Comparison of ENCODE assay signal across 10 cellular contexts in the genomic region with DNA sequence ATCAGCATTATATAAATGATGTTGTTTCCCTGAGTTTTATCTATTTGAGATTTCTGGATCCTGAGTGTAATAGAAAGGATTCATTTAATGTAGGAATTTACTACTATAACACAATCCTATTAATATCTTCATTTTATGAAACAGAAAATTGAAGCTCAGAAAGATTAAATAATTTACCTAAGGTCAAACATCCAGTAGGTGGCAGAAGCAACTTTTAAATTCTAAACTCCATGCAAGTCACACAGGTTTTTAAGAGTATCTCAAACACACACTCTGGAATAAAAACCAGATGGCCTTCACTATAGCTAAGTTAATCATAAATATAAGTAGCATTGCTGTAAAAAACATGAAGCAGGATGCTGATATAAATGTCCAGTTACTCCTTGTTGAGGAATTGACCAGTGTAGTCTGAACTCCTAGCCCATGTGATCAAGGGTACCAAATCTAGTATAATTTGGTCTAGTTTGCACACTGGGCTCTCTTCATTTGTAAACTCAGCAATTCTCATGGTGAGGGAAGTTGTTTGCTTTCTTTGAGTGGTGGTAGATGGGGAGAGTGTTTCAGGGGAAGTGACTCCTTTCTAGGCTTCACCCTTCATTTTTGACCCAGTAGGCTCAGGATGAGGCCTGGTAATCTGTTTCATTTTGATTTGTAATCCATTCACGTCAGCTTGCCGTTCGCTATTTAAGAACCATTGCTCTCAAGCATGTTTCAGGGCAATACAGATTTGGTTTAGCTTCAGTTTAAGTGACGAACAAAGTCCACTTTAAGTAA. TPM values are rescaled to one million over a fixed set of nuclear protein-coding genes. Genes with fewer than 3 reads are reported as not detected.
DNase-seq lines count a peak whose midpoint lies in the region; ATAC-seq and TF ChIP-seq lines count a peak whose summit lies in the region.
"Had no signal": no experiment of that assay in that cellular context is flagged by ENCODE, and none has a peak within 500 bp of the region (broad histone marks: within the 10 kb centered on the region; RNA-seq: fewer than 3 reads in every experiment).

No MANE protein-coding gene starts in this region.

- no peaks in the 10 kb centered on the region for H3K36me3 ChIP-seq in SK-N-MC (ENCODE audit: insufficient read depth, low read length)
- no peaks in the 10 kb centered on the region for H3K36me3 ChIP-seq in smooth muscle cell (ENCODE audit: low read depth)

- no peaks in the 10 kb centered on the region for H3F3A ChIP-seq in smooth muscle cell (ENCODE audit: low read depth)

- peak overlapping the region; percentile 41 for H2AFZ ChIP-seq in smooth muscle cell (ENCODE audit: low read depth)

- DNase-seq in HFF-Myc (ENCODE audit: extremely low read depth, low read depth) = peak; percentile 61
- peak; percentile 45 for DNase-seq in SK-N-MC (ENCODE audit: low read depth, low spot score)
- peak; percentile 5 for DNase-seq in foreskin melanocyte
- DNase-seq in smooth muscle cell (lab: John Stamatoyannopoulos, UW; ENCODE audit: unreplicated experiment) = no peak
- no peak for DNase-seq in CD1c-positive myeloid dendritic cell (ENCODE audit: extremely low spot score)

- TF ChIP-seq CTCF in HFF-Myc (IDR thresholded peaks at IDR 0.05; ENCODE audit: low read depth, low read length, missing control alignments) = no peak
- peak; percentile 40 for TF ChIP-seq CTCF in smooth muscle cell (IDR thresholded peaks at IDR 0.05; ENCODE audit: borderline replicate concordance, insufficient read depth, poor library complexity, severe bottlenecking)

- no peak overlapping the region for H3K4me2 ChIP-seq in smooth muscle cell

- peak overlapping the region; percentile 52; the same call in 1 of the 2 replicates for H3K27ac ChIP-seq in SK-N-MC
- no peak overlapping the region for H3K27ac ChIP-seq in smooth muscle cell (ENCODE audit: low read depth)

- no peaks in the 10 kb centered on the region for H3K79me2 ChIP-seq in smooth muscle cell (ENCODE audit: low read depth)

- no peaks in the 10 kb centered on the region for H3K4me1 ChIP-seq in smooth muscle cell (ENCODE audit: low read depth)

- ATAC-seq in GM18873 (IDR thresholded peaks at IDR 0.05; ENCODE audit: low FRiP score, unreplicated experiment) = no peak
- no peak for ATAC-seq in GM19395 (IDR thresholded peaks at IDR 0.05; ENCODE audit: unreplicated experiment)
- ATAC-seq in HG02610 (IDR thresholded peaks at IDR 0.05; ENCODE audit: unreplicated experiment) = no peak

- H3K9me3 ChIP-seq in SK-N-MC (ENCODE audit: low read depth, low read length) (no peaks in the 10 kb centered on the region), smooth muscle cell (replicated peaks; ENCODE audit: low read depth) (no peaks in the 10 kb centered on the region)

- H3K9ac ChIP-seq in SK-N-MC (ENCODE audit: insufficient read length) = no peak overlapping the region
- no peak overlapping the region for H3K9ac ChIP-seq in smooth muscle cell (ENCODE audit: low read depth)

- no peaks in the 10 kb centered on the region for H3K27me3 ChIP-seq in smooth muscle cell (ENCODE audit: low read depth)

- no peaks in the 10 kb centered on the region for H4K20me1 ChIP-seq in smooth muscle cell (ENCODE audit: low read depth)

- no peak overlapping the region for H3K4me3 ChIP-seq in HFF-Myc (replicated peaks; ENCODE audit: low read depth, low read length)
- no peak overlapping the region for H3K4me3 ChIP-seq in SK-N-MC
- no peak overlapping the region for H3K4me3 ChIP-seq in smooth muscle cell
- H3K4me3 ChIP-seq: skin epidermis had no signal

- 88% methylated on average over 4 of the region's 4 CpGs for WGBS in smooth muscle cell (ENCODE audit: low lambda C conversion rate)

RNA-seq across cellular contexts. Expression of a gene that starts 9.3 kb away (rescaled TPM):
- total RNA-seq in smooth muscle cell = not detected in 2 replicates
- 0.33 TPM in 1 of 2 replicates, not detected in the other for polyA plus RNA-seq in smooth muscle cell
- total RNA-seq: T-helper 1 cell treated with Interleukin-12 subunit alpha and Interleukin-12 subunit beta and Interleukin-4 antibody, amounts not matched to agents 30 ng/mL and 1 ng/mL, for 36 hours had no signal

Comparison
In these comparisons a context has a peak if more than half of its experiments do, and no peak if none do; other contexts are left out.
1. DNase-seq: peak in HFF-Myc (single experiment), SK-N-MC (single experiment) and foreskin melanocyte (single experiment); none in smooth muscle cell (single experiment) and CD1c-positive myeloid dendritic cell (single experiment).